In genomic region chr6:14987490-14987889, GRCh38 we compare ENCODE assay signal across 15 cellular contexts.
DNase-seq lines count a peak whose midpoint lies in the region; ATAC-seq lines count a peak whose summit lies in the region.
"Had no signal": no experiment of that assay in that cellular context is flagged by ENCODE, and none has a peak within 500 bp of the region (broad histone marks: within the 10 kb centered on the region; RNA-seq: fewer than 3 reads in every experiment).

No MANE protein-coding gene starts in this region.

- peaks cover 41% of the 10 kb centered on the region for H3K4me1 Mint-ChIP-seq in dendritic cell treated with granulocyte-macrophage colony-stimulating factor and Interleukin-4, amounts not matched to agents 40 ng/mL and 50 ng/mL, for 4 days (ENCODE audit: low read depth)
- H3K4me1 Mint-ChIP-seq: B cell had no signal

- DNase-seq in M059J (ENCODE audit: low read depth): peak; percentile 38
- DNase-seq in islet precursor cell: peak; percentile 70
- no peak for DNase-seq in HCEC 1CT
- DNase-seq: Calu3; CD8-positive, alpha-beta T cell; DMS79 treated with DMSO at 0.1 percent for 48 hours; EL; H7; KG1 had no signal

- no peaks in the 10 kb centered on the region for H3K27me3 Mint-ChIP-seq in dendritic cell treated with granulocyte-macrophage colony-stimulating factor and Interleukin-4, amounts not matched to agents 40 ng/mL and 50 ng/mL, for 4 days

- no peaks in the 10 kb centered on the region for H3K36me3 Mint-ChIP-seq in dendritic cell treated with granulocyte-macrophage colony-stimulating factor and Interleukin-4, amounts not matched to agents 40 ng/mL and 50 ng/mL, for 4 days (ENCODE audit: low read depth)
- H3K36me3 Mint-ChIP-seq: CD8-positive, alpha-beta T cell had no signal

- no peak for ATAC-seq in HG02571 (IDR thresholded peaks at IDR 0.05; ENCODE audit: unreplicated experiment)
- ATAC-seq in HG03469 (IDR thresholded peaks at IDR 0.05; ENCODE audit: unreplicated experiment): no peak
- no peak for ATAC-seq in HG03095 (IDR thresholded peaks at IDR 0.05; ENCODE audit: unreplicated experiment)
- ATAC-seq: CD8-positive, alpha-beta T cell; GM23338 had no signal

- peak overlapping the region; percentile 40 for H3K27ac Mint-ChIP-seq in dendritic cell treated with granulocyte-macrophage colony-stimulating factor and Interleukin-4, amounts not matched to agents 40 ng/mL and 50 ng/mL, for 4 days
- H3K27ac Mint-ChIP-seq: B cell; CD8-positive, alpha-beta T cell; GM23338 had no signal

- intact Hi-C loops in dendritic cell treated with granulocyte-macrophage colony-stimulating factor and Interleukin-4, amounts not matched to agents 40 ng/mL and 50 ng/mL, for 4 days (cut with micrococcal nuclease): no loop called here

- H3K4me3 Mint-ChIP-seq in dendritic cell treated with granulocyte-macrophage colony-stimulating factor and Interleukin-4, amounts not matched to agents 40 ng/mL and 50 ng/mL, for 4 days: no peak overlapping the region
- H3K4me3 Mint-ChIP-seq: B cell; CD8-positive, alpha-beta T cell; GM23338 had no signal

- H3K9me3 Mint-ChIP-seq in dendritic cell treated with granulocyte-macrophage colony-stimulating factor and Interleukin-4, amounts not matched to agents 40 ng/mL and 50 ng/mL, for 4 days: no peaks in the 10 kb centered on the region
- H3K9me3 Mint-ChIP-seq: CD8-positive, alpha-beta T cell; GM23338 had no signal
